1 cellular context compared by ENCODE assay signal in genomic region chr3:194279106-194279505, GRCh38.
TF ChIP-seq lines count a peak whose summit lies in the region.

No MANE protein-coding gene starts in this region.

TF ChIP-seq in H1, 55 proteins besides CTCF, POLR2A, EP300 and RAD21:
- TF ChIP-seq, protein P1, sequence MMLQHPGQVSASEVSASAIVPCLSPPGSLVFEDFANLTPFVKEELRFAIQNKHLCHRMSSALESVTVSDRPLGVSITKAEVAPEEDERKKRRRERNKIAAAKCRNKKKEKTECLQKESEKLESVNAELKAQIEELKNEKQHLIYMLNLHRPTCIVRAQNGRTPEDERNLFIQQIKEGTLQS (IDR thresholded peaks at IDR 0.05; ENCODE audit: insufficient read depth, low read depth, low read length): no peak
- TF ChIP-seq CHD1 (IDR thresholded peaks at IDR 0.05; ENCODE audit: low read depth, low read length) (no peak), RFX5 (IDR thresholded peaks at IDR 0.05; ENCODE audit: borderline replicate concordance, low read depth, low read length) (no peak), TCF12 (IDR thresholded peaks at IDR 0.05; ENCODE audit: low read depth, low read length) (no peak), SP4 (IDR thresholded peaks at IDR 0.05; ENCODE audit: low read length) (no peak), KDM1A (IDR thresholded peaks at IDR 0.05; ENCODE audit: borderline replicate concordance, low read length) (no peak), KDM5A (IDR thresholded peaks at IDR 0.05; ENCODE audit: low read length) (no peak), CBX8 (IDR thresholded peaks at IDR 0.05; ENCODE audit: borderline replicate concordance, low read depth, low read length) (no peak), SP2 (IDR thresholded peaks at IDR 0.05; ENCODE audit: low read length) (no peak), SUZ12 (IDR thresholded peaks at IDR 0.05; ENCODE audit: low read length) (no peak), RBBP5 (IDR thresholded peaks at IDR 0.05; ENCODE audit: borderline replicate concordance, low read depth, low read length) (no peak), GTF2F1 (IDR thresholded peaks at IDR 0.05; ENCODE audit: borderline replicate concordance, low read depth, low read length) (no peak), JUND (IDR thresholded peaks at IDR 0.05; ENCODE audit: low read length) (no peak), TAF1 (IDR thresholded peaks at IDR 0.05; ENCODE audit: low read depth, low read length) (no peak), SAP30 (IDR thresholded peaks at IDR 0.05; ENCODE audit: insufficient read depth, insufficient replicate concordance, low read length) (no peak)
- TF ChIP-seq, protein P2, sequence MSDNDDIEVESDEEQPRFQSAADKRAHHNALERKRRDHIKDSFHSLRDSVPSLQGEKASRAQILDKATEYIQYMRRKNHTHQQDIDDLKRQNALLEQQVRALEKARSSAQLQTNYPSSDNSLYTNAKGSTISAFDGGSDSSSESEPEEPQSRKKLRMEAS (IDR thresholded peaks at IDR 0.05): no peak
- TF ChIP-seq, protein P3, sequence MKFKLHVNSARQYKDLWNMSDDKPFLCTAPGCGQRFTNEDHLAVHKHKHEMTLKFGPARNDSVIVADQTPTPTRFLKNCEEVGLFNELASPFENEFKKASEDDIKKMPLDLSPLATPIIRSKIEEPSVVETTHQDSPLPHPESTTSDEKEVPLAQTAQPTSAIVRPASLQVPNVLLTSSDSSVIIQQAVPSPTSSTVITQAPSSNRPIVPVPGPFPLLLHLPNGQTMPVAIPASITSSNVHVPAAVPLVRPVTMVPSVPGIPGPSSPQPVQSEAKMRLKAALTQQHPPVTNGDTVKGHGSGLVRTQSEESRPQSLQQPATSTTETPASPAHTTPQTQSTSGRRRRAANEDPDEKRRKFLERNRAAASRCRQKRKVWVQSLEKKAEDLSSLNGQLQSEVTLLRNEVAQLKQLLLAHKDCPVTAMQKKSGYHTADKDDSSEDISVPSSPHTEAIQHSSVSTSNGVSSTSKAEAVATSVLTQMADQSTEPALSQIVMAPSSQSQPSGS (IDR thresholded peaks at IDR 0.05; ENCODE audit: low read length): no peak
